In the genomic region with DNA sequence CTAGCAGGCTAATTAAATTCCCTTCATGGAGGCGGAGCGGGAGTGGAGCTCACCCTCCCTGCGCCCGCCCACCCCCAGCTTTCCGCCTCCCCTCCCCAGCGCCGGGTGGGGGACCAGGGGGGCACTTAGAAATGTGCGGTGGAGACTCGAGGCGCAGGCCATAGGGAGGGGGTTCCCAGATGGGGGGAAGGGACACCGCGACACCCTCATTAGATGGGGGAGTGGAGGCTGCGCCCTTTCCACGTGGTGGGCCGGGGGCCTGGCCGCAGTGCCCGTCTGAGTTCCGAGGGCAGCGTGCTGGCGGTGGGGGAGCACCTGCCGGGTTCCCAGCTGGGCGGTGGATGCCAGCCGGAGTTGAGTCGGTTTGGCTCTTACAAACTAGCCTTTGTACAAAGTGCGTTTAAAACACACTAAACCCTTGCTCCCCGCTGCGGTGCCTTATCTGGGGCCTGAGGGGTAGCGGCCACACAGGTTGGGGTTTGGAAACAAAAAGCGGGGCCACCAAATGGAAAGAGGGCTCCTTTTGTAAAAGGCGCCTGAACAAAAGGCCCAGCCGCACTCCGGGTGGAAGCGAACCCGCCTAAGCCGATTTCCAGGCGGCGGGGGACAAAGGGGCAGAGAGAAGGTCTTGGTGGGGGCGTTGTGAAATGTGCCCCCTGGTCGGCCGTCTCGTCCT, we compare ENCODE assay signal across 8 cellular contexts. TPM values are rescaled to one million over a fixed set of nuclear protein-coding genes. Genes with fewer than 3 reads are reported as not detected.
A peak's percentile ranks its signal among the peaks of the same experiment; 100 is the strongest.
DNase-seq lines count a peak whose midpoint lies in the region; ATAC-seq and TF ChIP-seq lines count a peak whose summit lies in the region.

No MANE protein-coding gene starts in this region.

- DNase-seq in CD4-positive, CD25-positive, alpha-beta regulatory T cell, result peak in 1 of 3 donors; percentile 4
- DNase-seq in coronary artery (ENCODE audit: low spot score), result no peak
- no peak for DNase-seq in foreskin fibroblast
- DNase-seq in HFFc6, result no peak
- no peak for DNase-seq in GOT3 (lab: John Stamatoyannopoulos, UW)
- DNase-seq in hippocampal formation (lab: John Stamatoyannopoulos, UW), result no peak

- H3K9me3 ChIP-seq in CD4-positive, CD25-positive, alpha-beta regulatory T cell (ENCODE audit: control insufficient read depth in 2 of 2, low read length in 2 of 2), result no peaks in the 10 kb centered on the region
- H3K9me3 ChIP-seq in neural cell (ENCODE audit: low read length), result no peaks in the 10 kb centered on the region

- H3K4me2 ChIP-seq in KMS-11 (peak overlapping the region; percentile 66), neural cell (ENCODE audit: low read length) (peak overlapping the region; percentile 91)

- H2AFZ ChIP-seq in KMS-11 (ENCODE audit: low read depth) (no peak overlapping the region), neural cell (ENCODE audit: low read depth, low read length) (no peak overlapping the region)

- peaks cover 4% of the 10 kb centered on the region for H3F3A ChIP-seq in neural cell (ENCODE audit: insufficient read depth, low read length, poor library complexity, severe bottlenecking)

- H3K9ac ChIP-seq in KMS-11 (peak overlapping the region; percentile 25; the same call in 1 of the 2 replicates), neural cell (ENCODE audit: low read length) (peak overlapping the region; percentile 63)

- H3K4me1 ChIP-seq in CD4-positive, CD25-positive, alpha-beta regulatory T cell (ENCODE audit: control insufficient read depth, insufficient read depth, low read length, poor library complexity, severe bottlenecking), result peaks cover 64% of the 10 kb centered on the region
- H3K4me1 ChIP-seq in KMS-11 (ENCODE audit: low read depth, poor library complexity, severe bottlenecking), result peaks cover 31% of the 10 kb centered on the region

- H3K4me3 Mint-ChIP-seq in CD4-positive, CD25-positive, alpha-beta regulatory T cell, result peak overlapping the region; percentile 59 to 85 (median 64)
- no peak overlapping the region; the same call in 1 of the 2 replicates for H3K4me3 Mint-ChIP-seq in HFFc6

- no peak overlapping the region for H3K4me3 ChIP-seq in CD4-positive, CD25-positive, alpha-beta regulatory T cell (ENCODE audit: low read depth, low read length)
- H3K4me3 ChIP-seq in KMS-11 (IDR thresholded peaks at IDR 0.05; ENCODE audit: insufficient read depth, low read depth, low read length) (no peak overlapping the region), coronary artery (peak overlapping the region; percentile 87), neural cell (ENCODE audit: low read length) (peak overlapping the region; percentile 76), foreskin fibroblast (ENCODE audit: low read depth in 1 of 2, low read length in 2 of 2) (peak overlapping the region in 1 of 2 donors; percentile 60)

- TF ChIP-seq CTCF in KMS-11 (conservative IDR thresholded peaks at IDR 0.05; ENCODE audit: low read depth, low read length), result no peak
- TF ChIP-seq CTCF in coronary artery (IDR thresholded peaks at IDR 0.05), result no peak
- TF ChIP-seq CTCF in neural cell (IDR thresholded peaks at IDR 0.05; ENCODE audit: poor library complexity, severe bottlenecking), result no peak
- TF ChIP-seq CTCF in foreskin fibroblast (IDR thresholded peaks at IDR 0.05; ENCODE audit: low read depth, low read length), result no peak
- TF ChIP-seq CTCF in HFFc6 (IDR thresholded peaks at IDR 0.05), result no peak

- H4K20me1 ChIP-seq in KMS-11 (ENCODE audit: insufficient read depth), result no peaks in the 10 kb centered on the region; the same call in 1 of the 2 replicates
- H4K20me1 ChIP-seq in neural cell (ENCODE audit: insufficient read depth), result peaks cover 20% of the 10 kb centered on the region

- no peak overlapping the region for H3K27ac ChIP-seq in CD4-positive, CD25-positive, alpha-beta regulatory T cell (ENCODE audit: insufficient read depth, low read length, poor library complexity, severe bottlenecking)
- H3K27ac ChIP-seq in KMS-11 (no peak overlapping the region), coronary artery (peak overlapping the region; percentile 72 to 95), neural cell (ENCODE audit: low read length) (peak overlapping the region; percentile 67)

- peaks cover 20% of the 10 kb centered on the region for H3K27me3 Mint-ChIP-seq in CD4-positive, CD25-positive, alpha-beta regulatory T cell
- H3K27me3 Mint-ChIP-seq in HFFc6 (ENCODE audit: insufficient read depth), result peaks cover 5% of the 10 kb centered on the region

- no peaks in the 10 kb centered on the region for H3K27me3 ChIP-seq in CD4-positive, CD25-positive, alpha-beta regulatory T cell (ENCODE audit: control insufficient read depth, insufficient read depth, low read length)
- H3K27me3 ChIP-seq in KMS-11 (ENCODE audit: insufficient read depth, low read depth), result peaks cover 5% of the 10 kb centered on the region; the same call in 1 of the 2 replicates
- no peaks in the 10 kb centered on the region for H3K27me3 ChIP-seq in neural cell (ENCODE audit: insufficient read depth, low read depth, low read length)

- H3K36me3 ChIP-seq in CD4-positive, CD25-positive, alpha-beta regulatory T cell (ENCODE audit: control insufficient read depth, insufficient read depth, low read length), result no peaks in the 10 kb centered on the region
- H3K36me3 ChIP-seq in KMS-11 (ENCODE audit: insufficient read depth), result no peaks in the 10 kb centered on the region
- no peaks in the 10 kb centered on the region for H3K36me3 ChIP-seq in neural cell (ENCODE audit: insufficient read depth, low read length)

- no peak overlapping the region for H3K27ac Mint-ChIP-seq in CD4-positive, CD25-positive, alpha-beta regulatory T cell
- no peak overlapping the region for H3K27ac Mint-ChIP-seq in HFFc6

- H3K36me3 Mint-ChIP-seq in CD4-positive, CD25-positive, alpha-beta regulatory T cell, result no peaks in the 10 kb centered on the region
- H3K36me3 Mint-ChIP-seq in HFFc6 (ENCODE audit: low read depth), result no peaks in the 10 kb centered on the region

- H3K79me2 ChIP-seq in KMS-11 (ENCODE audit: insufficient read depth, low read depth) (peaks cover 51% of the 10 kb centered on the region), neural cell (replicated peaks; ENCODE audit: insufficient read depth, low read length) (peaks cover 64% of the 10 kb centered on the region)

- TF ChIP-seq RAD21 in neural cell (conservative IDR thresholded peaks at IDR 0.05), result no peak

- ATAC-seq in CD4-positive, CD25-positive, alpha-beta regulatory T cell (ENCODE audit: low read depth in 2 of 2), result no peak

- peaks cover 0 to 45% (median 12%) of the 10 kb centered on the region in 4 donors for H3K4me1 Mint-ChIP-seq in CD4-positive, CD25-positive, alpha-beta regulatory T cell
- peaks cover 19% of the 10 kb centered on the region for H3K4me1 Mint-ChIP-seq in HFFc6 (ENCODE audit: low read depth)

- TF ChIP-seq EP300 in neural cell (conservative IDR thresholded peaks at IDR 0.05; ENCODE audit: poor library complexity, severe bottlenecking), result no peak

- no peaks in the 10 kb centered on the region for H3K9me2 ChIP-seq in neural cell (ENCODE audit: insufficient read depth, low read length)

- peaks cover 0 to 3% (median 0%) of the 10 kb centered on the region in 7 donors for H3K9me3 Mint-ChIP-seq in CD4-positive, CD25-positive, alpha-beta regulatory T cell
- H3K9me3 Mint-ChIP-seq in HFFc6, result no peaks in the 10 kb centered on the region

TF ChIP-seq in neural cell, 6 proteins besides CTCF, POLR2A, EP300 and RAD21:
- TF ChIP-seq SMC3 (conservative IDR thresholded peaks at IDR 0.05; ENCODE audit: poor library complexity) (no peak), MXI1 (conservative IDR thresholded peaks at IDR 0.05; ENCODE audit: poor library complexity, severe bottlenecking) (peak; percentile 23)
TF ChIP-seq in neural cell: peak in this region for 1.

RNA-seq across cellular contexts. Expression of a gene that starts 1.4 kb away (rescaled TPM):
- 17.1 TPM for total RNA-seq in CD4-positive, CD25-positive, alpha-beta regulatory T cell
- under 1 TPM; 0.38 to 0.80 (median 0.48) TPM for polyA plus RNA-seq in CD4-positive, CD25-positive, alpha-beta regulatory T cell
- polyA plus RNA-seq in neural cell, result 35.6 and 38.3 TPM in 2 replicates
- polyA minus RNA-seq in neural cell, result 65.7 and 89.0 TPM in 2 replicates
- total RNA-seq in HFFc6 (2021; fragmentation: NEBNext Ultra II Directional; extraction: Animal tissue kit (Norgen Biotek cat#: 25700)), result 10 to 100 TPM; 49.2 to 62.3 (median 58.1) TPM

Comparison
In these comparisons a context has a peak if more than half of its experiments do, and no peak if none do; other contexts are left out.
1. H3K27ac ChIP-seq: peak in coronary artery (2 of 2) and neural cell (single experiment); none in CD4-positive, CD25-positive, alpha-beta regulatory T cell (single experiment) and KMS-11 (single experiment).
2. H3K4me3 ChIP-seq: peak in coronary artery (single experiment) and neural cell (single experiment); none in CD4-positive, CD25-positive, alpha-beta regulatory T cell (single experiment) and KMS-11 (single experiment).